In genomic region chrX:22060451-22060940, GRCh38 we compare ENCODE assay signal across 8 cellular contexts. TPM values are rescaled to one million over a fixed set of nuclear protein-coding genes. Genes with fewer than 3 reads are reported as not detected.
A peak's percentile ranks its signal among the peaks of the same experiment; 100 is the strongest.
DNase-seq lines count a peak whose midpoint lies in the region; ATAC-seq and TF ChIP-seq lines count a peak whose summit lies in the region.

No MANE protein-coding gene starts in this region.

- peak; percentile 23 for DNase-seq in activated naive CD4-positive, alpha-beta T cell treated with Interleukin-2 at 50 U/mL for 16 hours
- no peak for DNase-seq in activated naive CD4-positive, alpha-beta T cell (lab: John Stamatoyannopoulos, UW)
- peak; percentile 30 for DNase-seq in activated naive CD4-positive, alpha-beta T cell treated with anti-CD3 and anti-CD28 coated beads, Interleukin-2, amount 50 U/mL, for 16 hours
- DNase-seq in stimulated activated naive CD8-positive, alpha-beta T cell treated with anti-CD3 and anti-CD28 coated beads, Interleukin-15, Interleukin-2, amounts not matched to agents 100 U/mL and 50 U/mL, for 24 hours = no peak
- no peak for DNase-seq in dedifferentiated amniotic fluid mesenchymal stem cell (ENCODE audit: extremely low spot score)
- no peak for DNase-seq in left cardiac atrium
- no peak for DNase-seq in upper lobe of left lung

- intact Hi-C loops in left cardiac atrium (cut with DNase I) = no loop called here

- no peak overlapping the region for H3K4me3 ChIP-seq in upper lobe of left lung

- TF ChIP-seq CTCF in upper lobe of left lung (IDR thresholded peaks at IDR 0.05) = no peak

- no peak for TF ChIP-seq EP300 in upper lobe of left lung (IDR thresholded peaks at IDR 0.05)

- no peaks in the 10 kb centered on the region for H3K9me3 ChIP-seq in upper lobe of left lung

- WGBS in upper lobe of left lung, 2 donors = 0 to 18% methylated on average over 1 of the region's 1 CpG

- TF ChIP-seq POLR2A in upper lobe of left lung (IDR thresholded peaks at IDR 0.05) = no peak

- no peak overlapping the region for H3K27ac ChIP-seq in upper lobe of left lung

- H3K4me1 ChIP-seq in upper lobe of left lung = no peaks in the 10 kb centered on the region

- ATAC-seq in HG03095 (IDR thresholded peaks at IDR 0.05; ENCODE audit: unreplicated experiment) (peak; percentile 60), left cardiac atrium (no peak), upper lobe of left lung (ENCODE audit: low FRiP score in 2 of 2) (no peak)
- peak; percentile 69 for ATAC-seq in stimulated activated naive CD8-positive, alpha-beta T cell treated with anti-CD3 and anti-CD28 coated beads, Interleukin-15, Interleukin-2, amounts not matched to agents 100 U/mL and 50 U/mL, for 24 hours

- H3K36me3 ChIP-seq in upper lobe of left lung = no peaks in the 10 kb centered on the region

- no peaks in the 10 kb centered on the region for H3K27me3 ChIP-seq in upper lobe of left lung

RNA-seq across cellular contexts. Expression of gene PHEX, which starts 28.4 kb away (rescaled TPM):
- total RNA-seq in left cardiac atrium = under 1 TPM in 1 of 2 donors, not detected in 1; 0.29 TPM
- total RNA-seq in upper lobe of left lung = 1 to 10 TPM in 5 of 6 donors, under 1 TPM in 1; 0.80 to 4.9 (median 1.4) TPM

Comparison
In these comparisons a context has a peak if more than half of its experiments do, and no peak if none do; other contexts are left out.
1. DNase-seq: peak in activated naive CD4-positive, alpha-beta T cell treated with Interleukin-2 at 50 U/mL for 16 hours (single experiment) and activated naive CD4-positive, alpha-beta T cell treated with anti-CD3 and anti-CD28 coated beads, Interleukin-2, amount 50 U/mL, for 16 hours (single experiment); none in activated naive CD4-positive, alpha-beta T cell (0 of 4), stimulated activated naive CD8-positive, alpha-beta T cell treated with anti-CD3 and anti-CD28 coated beads, Interleukin-15, Interleukin-2, amounts not matched to agents 100 U/mL and 50 U/mL, for 24 hours (single experiment), dedifferentiated amniotic fluid mesenchymal stem cell (single experiment), left cardiac atrium (single experiment) and upper lobe of left lung (0 of 2).
2. ATAC-seq: peak in HG03095 (single experiment) and stimulated activated naive CD8-positive, alpha-beta T cell treated with anti-CD3 and anti-CD28 coated beads, Interleukin-15, Interleukin-2, amounts not matched to agents 100 U/mL and 50 U/mL, for 24 hours (single experiment); none in left cardiac atrium (0 of 2) and upper lobe of left lung (0 of 2).